ENCODE assay signal across 8 cellular contexts in genomic region chr7:134996097-134996550, GRCh38. TPM values are rescaled to one million over a fixed set of nuclear protein-coding genes. Genes with fewer than 3 reads are reported as not detected.
DNase-seq lines count a peak whose midpoint lies in the region; ATAC-seq and TF ChIP-seq lines count a peak whose summit lies in the region.

No MANE protein-coding gene starts in this region.

- peaks cover 0 to 27% (median 9%) of the 10 kb centered on the region in 4 donors for H3K4me1 ChIP-seq in transverse colon

- no peaks in the 10 kb centered on the region for H3K27me3 Mint-ChIP-seq in activated naive CD4-positive, alpha-beta T cell treated with anti-CD3 and anti-CD28 coated beads, Interleukin-2, amount 10 ng/mL, durations not matched to agents 7 days and 5 days
- no peaks in the 10 kb centered on the region for H3K27me3 Mint-ChIP-seq in activated T-helper 1 cell treated with anti-CD3 and anti-CD28 coated beads, Interleukin-12 subunit alpha, Interleukin-12 subunit beta, Interleukin-2, Interleukin-4 antibody, amounts not matched to agents 30 ng/mL and 10 ng/mL and 1 ng/mL, durations not matched to agents 14 hours and 24 hours and 36 hours (ENCODE audit: insufficient read depth)

- H3K4me3 ChIP-seq in astrocyte of the spinal cord (ENCODE audit: low read depth, low read length) (no peak overlapping the region), transverse colon (no peak overlapping the region)

- peak overlapping the region; percentile 17 to 65 (median 59) for H3K27ac ChIP-seq in transverse colon

- CTCF ChIA-PET in activated naive CD4-positive, alpha-beta T cell treated with anti-CD3 and anti-CD28 coated beads, Interleukin-2, amount 10 ng/mL, durations not matched to agents 7 days and 5 days (lab: Charles Lee) = interaction anchor here (1.4 kb wide), 1 partner anchor 10 kb away, joined by 5 read pairs; the partner anchor contains the start of gene AGBL3

- no peak for DNase-seq in activated naive CD4-positive, alpha-beta T cell treated with anti-CD3 and anti-CD28 coated beads, Interleukin-2, amount 10 ng/mL, durations not matched to agents 7 days and 5 days
- DNase-seq in activated naive CD4-positive, alpha-beta T cell treated with Interleukin-2 at 50 U/mL for 16 hours = no peak
- peak; percentile 64 for DNase-seq in astrocyte of the spinal cord (ENCODE audit: low read depth, low spot score)
- peak; percentile 32 for DNase-seq in transverse colon
- no peak for DNase-seq in activated CD8-positive, alpha-beta memory T cell treated with anti-CD3 and anti-CD28 coated beads, Interleukin-2, amount 50 U/mL, for 48 hours
- no peak for DNase-seq in activated T-helper 1 cell treated with anti-CD3 and anti-CD28 coated beads, Interleukin-12 subunit alpha, Interleukin-12 subunit beta, Interleukin-2, Interleukin-4 antibody, amounts not matched to agents 30 ng/mL and 10 ng/mL and 1 ng/mL, durations not matched to agents 14 hours and 24 hours and 36 hours (ENCODE audit: low spot score)
- DNase-seq in ecto neural progenitor cell (ENCODE audit: low spot score) = no peak

- H3K4me1 Mint-ChIP-seq in activated naive CD4-positive, alpha-beta T cell treated with anti-CD3 and anti-CD28 coated beads, Interleukin-2, amount 10 ng/mL, durations not matched to agents 7 days and 5 days = peaks cover 38% of the 10 kb centered on the region
- H3K4me1 Mint-ChIP-seq in activated T-helper 1 cell treated with anti-CD3 and anti-CD28 coated beads, Interleukin-12 subunit alpha, Interleukin-12 subunit beta, Interleukin-2, Interleukin-4 antibody, amounts not matched to agents 30 ng/mL and 10 ng/mL and 1 ng/mL, durations not matched to agents 14 hours and 24 hours and 36 hours (ENCODE audit: low read depth) = peaks cover 27% of the 10 kb centered on the region

- TF ChIP-seq EP300 in transverse colon (IDR thresholded peaks at IDR 0.05; ENCODE audit: low read depth) = no peak

- TF ChIP-seq CTCF in astrocyte of the spinal cord (IDR thresholded peaks at IDR 0.05; ENCODE audit: low read depth, low read length) = no peak
- TF ChIP-seq CTCF in transverse colon (IDR thresholded peaks at IDR 0.05) = no peak

- peak; percentile 33 for ATAC-seq in HG02973 (IDR thresholded peaks at IDR 0.05; ENCODE audit: unreplicated experiment)

- peaks cover 39% of the 10 kb centered on the region for H3K36me3 Mint-ChIP-seq in activated naive CD4-positive, alpha-beta T cell treated with anti-CD3 and anti-CD28 coated beads, Interleukin-2, amount 10 ng/mL, durations not matched to agents 7 days and 5 days
- H3K36me3 Mint-ChIP-seq in activated T-helper 1 cell treated with anti-CD3 and anti-CD28 coated beads, Interleukin-12 subunit alpha, Interleukin-12 subunit beta, Interleukin-2, Interleukin-4 antibody, amounts not matched to agents 30 ng/mL and 10 ng/mL and 1 ng/mL, durations not matched to agents 14 hours and 24 hours and 36 hours (ENCODE audit: low read depth) = peaks cover 28% of the 10 kb centered on the region

- intact Hi-C loops in transverse colon (cut with DNase I; ENCODE audit: low total_unique reads) = no loop called here
- intact Hi-C loops in activated T-helper 1 cell treated with anti-CD3 and anti-CD28 coated beads, Interleukin-12 subunit alpha, Interleukin-12 subunit beta, Interleukin-2, Interleukin-4 antibody, amounts not matched to agents 30 ng/mL and 10 ng/mL and 1 ng/mL, durations not matched to agents 14 hours and 24 hours and 36 hours (cut with micrococcal nuclease) = no loop called here

- TF ChIP-seq POLR2A in transverse colon (IDR thresholded peaks at IDR 0.05) = no peak

- peak overlapping the region; percentile 16 for H3K27ac Mint-ChIP-seq in activated naive CD4-positive, alpha-beta T cell treated with anti-CD3 and anti-CD28 coated beads, Interleukin-2, amount 10 ng/mL, durations not matched to agents 7 days and 5 days
- H3K27ac Mint-ChIP-seq in activated T-helper 1 cell treated with anti-CD3 and anti-CD28 coated beads, Interleukin-12 subunit alpha, Interleukin-12 subunit beta, Interleukin-2, Interleukin-4 antibody, amounts not matched to agents 30 ng/mL and 10 ng/mL and 1 ng/mL, durations not matched to agents 14 hours and 24 hours and 36 hours = no peak overlapping the region

- no peaks in the 10 kb centered on the region for H3K27me3 ChIP-seq in transverse colon

- WGBS in transverse colon (ENCODE audit: low coverage in 1 of 2), 2 donors = 64 to 72% methylated on average over 2 of the region's 2 CpGs

- H3K9me3 Mint-ChIP-seq in activated naive CD4-positive, alpha-beta T cell treated with anti-CD3 and anti-CD28 coated beads, Interleukin-2, amount 10 ng/mL, durations not matched to agents 7 days and 5 days = no peaks in the 10 kb centered on the region
- no peaks in the 10 kb centered on the region for H3K9me3 Mint-ChIP-seq in activated T-helper 1 cell treated with anti-CD3 and anti-CD28 coated beads, Interleukin-12 subunit alpha, Interleukin-12 subunit beta, Interleukin-2, Interleukin-4 antibody, amounts not matched to agents 30 ng/mL and 10 ng/mL and 1 ng/mL, durations not matched to agents 14 hours and 24 hours and 36 hours

- H3K9me3 ChIP-seq in transverse colon = no peaks in the 10 kb centered on the region

- peaks cover 0 to 7% (median 0%) of the 10 kb centered on the region in 4 donors for H3K36me3 ChIP-seq in transverse colon

- no peak overlapping the region for H3K4me3 Mint-ChIP-seq in activated naive CD4-positive, alpha-beta T cell treated with anti-CD3 and anti-CD28 coated beads, Interleukin-2, amount 10 ng/mL, durations not matched to agents 7 days and 5 days
- no peak overlapping the region for H3K4me3 Mint-ChIP-seq in activated T-helper 1 cell treated with anti-CD3 and anti-CD28 coated beads, Interleukin-12 subunit alpha, Interleukin-12 subunit beta, Interleukin-2, Interleukin-4 antibody, amounts not matched to agents 30 ng/mL and 10 ng/mL and 1 ng/mL, durations not matched to agents 14 hours and 24 hours and 36 hours

- in situ Hi-C loops in astrocyte of the spinal cord (cut with HindIII; ENCODE audit: low sequenced_read_pairs) (no loop called here), transverse colon (cut with MboI; ENCODE audit: low pct_ligation_motif_present in 1 of 4, low pct_unique_long_range_greater_than_20kb in 1 of 4, low sequenced_read_pairs in 3 of 4) (loop anchor here in 3 of 4 donors (10.0 kb wide), 1 partner anchor 169 kb away; no protein-coding TSS in a partner anchor)

RNA-seq across cellular contexts. Expression of gene AGBL3, which starts 9.8 kb away (rescaled TPM):
- total RNA-seq in transverse colon = 1 to 10 TPM in 2 of 4 donors, under 1 TPM in 1, not detected in 1; 0.41 to 2.6 (median 1.1) TPM
- 1.5 and 1.9 TPM in 2 replicates for total RNA-seq in activated T-helper 1 cell treated with anti-CD3 and anti-CD28 coated beads, Interleukin-12 subunit alpha, Interleukin-12 subunit beta, Interleukin-2, Interleukin-4 antibody, amounts not matched to agents 30 ng/mL and 10 ng/mL and 1 ng/mL, durations not matched to agents 14 hours and 24 hours and 36 hours

Comparison
In these comparisons a context has a peak if more than half of its experiments do, and no peak if none do; other contexts are left out.
1. DNase-seq: peak in astrocyte of the spinal cord (single experiment) and transverse colon (single experiment); none in activated naive CD4-positive, alpha-beta T cell treated with anti-CD3 and anti-CD28 coated beads, Interleukin-2, amount 10 ng/mL, durations not matched to agents 7 days and 5 days (single experiment), activated naive CD4-positive, alpha-beta T cell treated with Interleukin-2 at 50 U/mL for 16 hours (single experiment), activated CD8-positive, alpha-beta memory T cell treated with anti-CD3 and anti-CD28 coated beads, Interleukin-2, amount 50 U/mL, for 48 hours (single experiment), activated T-helper 1 cell treated with anti-CD3 and anti-CD28 coated beads, Interleukin-12 subunit alpha, Interleukin-12 subunit beta, Interleukin-2, Interleukin-4 antibody, amounts not matched to agents 30 ng/mL and 10 ng/mL and 1 ng/mL, durations not matched to agents 14 hours and 24 hours and 36 hours (single experiment) and ecto neural progenitor cell (single experiment).